Comparison of ENCODE assay signal across 17 cellular contexts in genomic region chr1:76229279-76229977, GRCh38.
"Had no signal": no experiment of that assay in that cellular context is flagged by ENCODE, and none has a peak within 500 bp of the region (broad histone marks: within the 10 kb centered on the region; RNA-seq: fewer than 3 reads in every experiment).

No MANE protein-coding gene starts in this region.

- H3K4me3 Mint-ChIP-seq: central memory CD8-positive, alpha-beta T cell had no signal

- H3K4me1 Mint-ChIP-seq: central memory CD8-positive, alpha-beta T cell had no signal

- DNase-seq: activated CD4-positive, alpha-beta T cell treated with anti-CD3 and anti-CD28 coated beads, Interleukin-2, amount 50 U/mL, for 4 hours; activated naive CD4-positive, alpha-beta T cell treated with anti-CD3 and anti-CD28 coated beads, Interleukin-2, amount 50 U/mL, for 16 hours; activated T-cell treated with anti-CD3 and anti-CD28 coated beads, Interleukin-2, amount 50 U/mL, for 1 hour; amniotic stem cell; body of pancreas; cortex of kidney; effector memory CD4-positive, alpha-beta T cell; hypothalamus; left cardiac atrium; mammary epithelial cell; pancreas; stimulated activated CD4-positive, alpha-beta T cell treated with anti-CD3 and anti-CD28 coated beads, Interleukin-4, amount 100 ng/mL, for 4 hours; stomach; T-helper 2 cell had no signal

- H3K36me3 ChIP-seq: pancreas, stomach, thoracic aorta had no signal

- H3K4me1 ChIP-seq: pancreas, stomach had no signal

- ATAC-seq: activated CD4-positive, CD25-positive, alpha-beta regulatory T cell treated with anti-CD3 and anti-CD28 coated beads, Interleukin-2, amount 50 U/mL, for 24 hours; body of pancreas; left cardiac atrium; pancreas had no signal

- H3K4me3 ChIP-seq: body of pancreas, pancreas, stomach, thoracic aorta had no signal

- H3K27me3 ChIP-seq: body of pancreas, pancreas, stomach had no signal

- H3K9me3 ChIP-seq: body of pancreas, pancreas, stomach, thoracic aorta had no signal

- H3K27ac ChIP-seq: body of pancreas, pancreas, stomach, thoracic aorta had no signal

- H3K27me3 Mint-ChIP-seq: central memory CD8-positive, alpha-beta T cell had no signal

- H3K9me3 Mint-ChIP-seq: central memory CD8-positive, alpha-beta T cell had no signal
